21 cellular contexts compared by ENCODE assay signal in genomic region chr7:127080576-127080975, GRCh38.
A peak's percentile ranks its signal among the peaks of the same experiment; 100 is the strongest.
DNase-seq lines count a peak whose midpoint lies in the region; ATAC-seq, FAIRE-seq and TF ChIP-seq lines count a peak whose summit lies in the region.
"Had no signal": no experiment of that assay in that cellular context is flagged by ENCODE, and none has a peak within 500 bp of the region (broad histone marks: within the 10 kb centered on the region; RNA-seq: fewer than 3 reads in every experiment).

No MANE protein-coding gene starts in this region.

- TF ChIP-seq POLR2A in GM12892 (IDR thresholded peaks at IDR 0.05; ENCODE audit: low read depth, low read length): no peak

- H3K4me2 ChIP-seq in GM23338 (no peak overlapping the region), neural progenitor cell (peak overlapping the region; percentile 19)
- H3K4me2 ChIP-seq: A549; BLaER1 treated with 17β-estradiol and CSF1 and Interleukin-3, amounts not matched to agents 10 nM and 100 nM had no signal

- no peak overlapping the region for H3K9ac ChIP-seq in endodermal cell (ENCODE audit: extremely low read depth, low read length, poor library complexity, severe bottlenecking)
- no peak overlapping the region for H3K9ac ChIP-seq in neural progenitor cell
- H3K9ac ChIP-seq: BLaER1 treated with 17β-estradiol and CSF1 and Interleukin-3, amounts not matched to agents 10 nM and 100 nM had no signal

- H2AFZ ChIP-seq in GM23338: no peak overlapping the region
- H2AFZ ChIP-seq in neural progenitor cell (replicated peaks): no peak overlapping the region

- H3K27ac Mint-ChIP-seq in GM23338: no peak overlapping the region
- H3K27ac Mint-ChIP-seq in endodermal cell: no peak overlapping the region
- no peak overlapping the region for H3K27ac Mint-ChIP-seq in neural progenitor cell
- H3K27ac Mint-ChIP-seq: B cell; CD4-positive, alpha-beta T cell; CD8-positive, alpha-beta T cell had no signal

- peaks cover 1% of the 10 kb centered on the region for H3K27me3 Mint-ChIP-seq in GM23338 (ENCODE audit: insufficient read depth, low read depth, poor library complexity)
- peaks cover 6% of the 10 kb centered on the region for H3K27me3 Mint-ChIP-seq in endodermal cell (ENCODE audit: insufficient read depth)
- H3K27me3 Mint-ChIP-seq in neural progenitor cell (ENCODE audit: insufficient read depth, low read depth): peaks cover 6% of the 10 kb centered on the region
- H3K27me3 Mint-ChIP-seq: B cell had no signal

- H4K20me1 ChIP-seq in GM23338 (replicated peaks; ENCODE audit: insufficient read depth): no peaks in the 10 kb centered on the region
- no peaks in the 10 kb centered on the region for H4K20me1 ChIP-seq in neural progenitor cell (ENCODE audit: low read depth)
- H4K20me1 ChIP-seq: BLaER1 treated with 17β-estradiol and CSF1 and Interleukin-3, amounts not matched to agents 10 nM and 100 nM had no signal

- H3K4me3 ChIP-seq in GM23338 (no peak overlapping the region), endodermal cell (ENCODE audit: low read length) (no peak overlapping the region), neural progenitor cell (peak overlapping the region; percentile 11)
- H3K4me3 ChIP-seq: A549; BLaER1 treated with 17β-estradiol and CSF1 and Interleukin-3, amounts not matched to agents 10 nM and 100 nM had no signal

- H3K36me3 Mint-ChIP-seq in GM23338 (ENCODE audit: low read depth) (no peaks in the 10 kb centered on the region), endodermal cell (ENCODE audit: low read depth) (no peaks in the 10 kb centered on the region), neural progenitor cell (no peaks in the 10 kb centered on the region)
- H3K36me3 Mint-ChIP-seq: CD8-positive, alpha-beta T cell had no signal

- no peak for DNase-seq in GM23338 (ENCODE audit: low spot score)
- DNase-seq in endodermal cell: peak; percentile 58
- peak; percentile 45 for DNase-seq in neural progenitor cell (ENCODE audit: low spot score)
- no peak for DNase-seq in NCI-H1436 (lab: John Stamatoyannopoulos, UW)
- DNase-seq in GM12892 (ENCODE audit: insufficient read length): no peak
- DNase-seq: AML-193; Caco-2; Calu3; CD4-positive, alpha-beta T cell; CD8-positive, alpha-beta T cell; DMS79 treated with DMSO at 0.1 percent for 48 hours; GF-D8 had no signal

- H3K36me3 ChIP-seq in GM23338 (ENCODE audit: insufficient read depth): no peaks in the 10 kb centered on the region
- no peaks in the 10 kb centered on the region for H3K36me3 ChIP-seq in endodermal cell (ENCODE audit: control insufficient read depth, insufficient read depth, low read length)
- no peaks in the 10 kb centered on the region for H3K36me3 ChIP-seq in neural progenitor cell
- H3K36me3 ChIP-seq: BLaER1 treated with 17β-estradiol and CSF1 and Interleukin-3, amounts not matched to agents 10 nM and 100 nM had no signal

- ATAC-seq in GM23338: peak; percentile 46; the same call in 2 of the 3 replicates
- ATAC-seq: A549; CD8-positive, alpha-beta T cell had no signal

- H3K79me2 ChIP-seq in GM23338 (replicated peaks; ENCODE audit: insufficient read depth) (no peaks in the 10 kb centered on the region), neural progenitor cell (ENCODE audit: low read depth) (no peaks in the 10 kb centered on the region)

- no peaks in the 10 kb centered on the region for H3K27me3 ChIP-seq in GM23338 (ENCODE audit: insufficient read depth)
- H3K27me3 ChIP-seq in endodermal cell (ENCODE audit: control insufficient read depth, insufficient read depth, low read length, poor library complexity, severe bottlenecking): no peaks in the 10 kb centered on the region
- H3K27me3 ChIP-seq in neural progenitor cell: no peaks in the 10 kb centered on the region
- H3K27me3 ChIP-seq: BLaER1 treated with 17β-estradiol and CSF1 and Interleukin-3, amounts not matched to agents 10 nM and 100 nM had no signal

- H3K4me1 Mint-ChIP-seq in GM23338 (no peaks in the 10 kb centered on the region), endodermal cell (peaks cover 20% of the 10 kb centered on the region), neural progenitor cell (peaks cover 9% of the 10 kb centered on the region)
- H3K4me1 Mint-ChIP-seq: B cell had no signal

- no peak for FAIRE-seq in GM12892 (lab: Jason Lieb, UNC)
- FAIRE-seq: A549, D721Med, G401.6, GM12891, GM18507 had no signal

- 44% methylated on average over 2 of the region's 2 CpGs; no CpG with 5 or more reads in 1 of the 2 experiments for WGBS in endodermal cell (ENCODE audit: insufficient coverage in 1 of 2, insufficient read length in 1 of 2), 2 experiments

- H3K9me3 ChIP-seq in endodermal cell (ENCODE audit: control insufficient read depth, low read length): peaks cover 9% of the 10 kb centered on the region
- no peaks in the 10 kb centered on the region for H3K9me3 ChIP-seq in neural progenitor cell (ENCODE audit: low read depth)
- H3K9me3 ChIP-seq: A549; BLaER1 treated with 17β-estradiol and CSF1 and Interleukin-3, amounts not matched to agents 10 nM and 100 nM; Caco-2 had no signal

- H3K9me3 Mint-ChIP-seq in GM23338 (no peaks in the 10 kb centered on the region), endodermal cell (no peaks in the 10 kb centered on the region), neural progenitor cell (no peaks in the 10 kb centered on the region)
- H3K9me3 Mint-ChIP-seq: CD4-positive, alpha-beta T cell; CD8-positive, alpha-beta T cell had no signal

- H3K4me1 ChIP-seq in GM23338 (ENCODE audit: insufficient read depth) (no peaks in the 10 kb centered on the region), endodermal cell (ENCODE audit: control insufficient read depth, insufficient read depth, low read length) (no peaks in the 10 kb centered on the region), neural progenitor cell (peaks cover 16% of the 10 kb centered on the region)
- H3K4me1 ChIP-seq: A549; BLaER1 treated with 17β-estradiol and CSF1 and Interleukin-3, amounts not matched to agents 10 nM and 100 nM; Caco-2 had no signal

- H3K27ac ChIP-seq in GM23338 (ENCODE audit: low read depth) (no peak overlapping the region), endodermal cell (ENCODE audit: low read depth, low read length) (no peak overlapping the region), neural progenitor cell (no peak overlapping the region)
- H3K27ac ChIP-seq: 22Rv1; A549; BLaER1 treated with 17β-estradiol and CSF1 and Interleukin-3, amounts not matched to agents 10 nM and 100 nM; C4-2B had no signal

- TF ChIP-seq CTCF in GM23338 (conservative IDR thresholded peaks at IDR 0.05; ENCODE audit: low read depth in 2 of 2): no peak
- no peak for TF ChIP-seq CTCF in endodermal cell (conservative IDR thresholded peaks at IDR 0.05)
- no peak for TF ChIP-seq CTCF in neural progenitor cell (IDR thresholded peaks at IDR 0.05)

- H3F3A ChIP-seq in GM23338 (replicated peaks; ENCODE audit: low read depth) (no peaks in the 10 kb centered on the region), neural progenitor cell (ENCODE audit: low read depth) (no peaks in the 10 kb centered on the region)

- H3K4me3 Mint-ChIP-seq in GM23338 (no peak overlapping the region), endodermal cell (no peak overlapping the region), neural progenitor cell (no peak overlapping the region)
- H3K4me3 Mint-ChIP-seq: B cell; CD4-positive, alpha-beta T cell; CD8-positive, alpha-beta T cell had no signal

- H3K9me2 ChIP-seq in GM23338 (ENCODE audit: insufficient read depth): peaks cover 10% of the 10 kb centered on the region; the same call in 1 of the 2 replicates

TF ChIP-seq in GM23338, 12 proteins besides CTCF, POLR2A, EP300 and RAD21:
- TF ChIP-seq ZNF331 (CRISPR knock-in tag; IDR thresholded peaks at IDR 0.05; ENCODE audit: low read depth) (no peak), JUNB (IDR thresholded peaks at IDR 0.05; ENCODE audit: unreplicated experiment) (no peak), NANOG (IDR thresholded peaks at IDR 0.05; ENCODE audit: borderline replicate concordance) (no peak), STAT1 (IDR thresholded peaks at IDR 0.05; ENCODE audit: unreplicated experiment) (no peak)
- TF ChIP-seq, protein P1, sequence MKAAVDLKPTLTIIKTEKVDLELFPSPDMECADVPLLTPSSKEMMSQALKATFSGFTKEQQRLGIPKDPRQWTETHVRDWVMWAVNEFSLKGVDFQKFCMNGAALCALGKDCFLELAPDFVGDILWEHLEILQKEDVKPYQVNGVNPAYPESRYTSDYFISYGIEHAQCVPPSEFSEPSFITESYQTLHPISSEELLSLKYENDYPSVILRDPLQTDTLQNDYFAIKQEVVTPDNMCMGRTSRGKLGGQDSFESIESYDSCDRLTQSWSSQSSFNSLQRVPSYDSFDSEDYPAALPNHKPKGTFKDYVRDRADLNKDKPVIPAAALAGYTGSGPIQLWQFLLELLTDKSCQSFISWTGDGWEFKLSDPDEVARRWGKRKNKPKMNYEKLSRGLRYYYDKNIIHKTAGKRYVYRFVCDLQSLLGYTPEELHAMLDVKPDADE (IDR thresholded peaks at IDR 0.05): no peak

Comparison
In these comparisons a context has a peak if more than half of its experiments do, and no peak if none do; other contexts are left out.
1. DNase-seq: peak in endodermal cell (single experiment) and neural progenitor cell (single experiment); none in GM23338 (single experiment), NCI-H1436 (single experiment) and GM12892 (single experiment).